ENCODE assay signal across 1 cellular context in genomic region chr6:15395087-15395486, GRCh38.
TF ChIP-seq lines count a peak whose summit lies in the region.

No MANE protein-coding gene starts in this region.

TF ChIP-seq in GM23338, 12 proteins besides CTCF, POLR2A, EP300 and RAD21 (continued from another document):
- TF ChIP-seq ZNF462 (CRISPR knock-in tag; IDR thresholded peaks at IDR 0.05) (no peak), EZH2phosphoT487 (IDR thresholded peaks at IDR 0.05; ENCODE audit: unreplicated experiment) (no peak), CREB1 (CRISPR knock-in tag; IDR thresholded peaks at IDR 0.05; ENCODE audit: low read depth) (no peak), REST (IDR thresholded peaks at IDR 0.05; ENCODE audit: unreplicated experiment) (no peak), JUNB (IDR thresholded peaks at IDR 0.05; ENCODE audit: unreplicated experiment) (no peak), NANOG (IDR thresholded peaks at IDR 0.05; ENCODE audit: borderline replicate concordance) (no peak)
